In genomic region chr22:19432092-19432844, GRCh38 we compare ENCODE assay signal across 8 cellular contexts. TPM values are rescaled to one million over a fixed set of nuclear protein-coding genes. Genes with fewer than 3 reads are reported as not detected.
DNase-seq lines count a peak whose midpoint lies in the region; ATAC-seq, FAIRE-seq and TF ChIP-seq lines count a peak whose summit lies in the region.

MRPL40 (plus strand) TSS chr22:19432545; CDS start chr22:19432555, 10 bp downstream.

- H3K4me3 Mint-ChIP-seq in activated T-cell treated with anti-CD3 and anti-CD28 coated beads, Interleukin-2, amount 50 U/mL, for 72 hours: peak within 1 kb of the TSS; percentile 91 to 93
- H3K4me3 Mint-ChIP-seq in naive B cell: peak within 1 kb of the TSS; percentile 89 to 100 (median 94)
- peak within 1 kb of the TSS; percentile 96 for H3K4me3 Mint-ChIP-seq in stimulated activated memory B cell treated with anti-CD40 and anti-IgM and Interleukin-4, amounts not matched to agents 10 μg/mL and 1 μg/mL and 100 μg/mL, for 72 hours

- no peaks in the 10 kb centered on the region for H3K9me3 Mint-ChIP-seq in activated T-cell treated with anti-CD3 and anti-CD28 coated beads, Interleukin-2, amount 50 U/mL, for 72 hours
- H3K9me3 Mint-ChIP-seq in naive B cell: no peaks in the 10 kb centered on the region
- H3K9me3 Mint-ChIP-seq in stimulated activated memory B cell treated with anti-CD40 and anti-IgM and Interleukin-4, amounts not matched to agents 10 μg/mL and 1 μg/mL and 100 μg/mL, for 72 hours: no peaks in the 10 kb centered on the region

- intact Hi-C loops in esophagus squamous epithelium (cut with DNase I): no loop called here

- peaks cover 4 to 49% (median 19%) of the 10 kb centered on the region in 3 donors for H3K4me1 ChIP-seq in esophagus squamous epithelium

- peak within 1 kb of the TSS; percentile 96 to 99 (median 98) for H3K27ac ChIP-seq in esophagus squamous epithelium

- H3K9me3 ChIP-seq in esophagus squamous epithelium: no peaks in the 10 kb centered on the region

- peak; percentile 32 for DNase-seq in DMS79 (lab: John Stamatoyannopoulos, UW)
- DNase-seq in KBM-7: peak; percentile 93
- DNase-seq in RCC 7860 (ENCODE audit: low spot score): peak; percentile 83
- peak; percentile 94 to 95 for DNase-seq in activated T-cell treated with anti-CD3 and anti-CD28 coated beads, Interleukin-2, amount 50 U/mL, for 72 hours
- peak; percentile 75 for DNase-seq in esophagus squamous epithelium (lab: John Stamatoyannopoulos, UW)
- DNase-seq in naive B cell: peak; percentile 87

- H3K27me3 ChIP-seq in esophagus squamous epithelium: no peaks in the 10 kb centered on the region

- H3K36me3 Mint-ChIP-seq in activated T-cell treated with anti-CD3 and anti-CD28 coated beads, Interleukin-2, amount 50 U/mL, for 72 hours (ENCODE audit: insufficient read depth in 2 of 2): peaks cover 2 to 8% of the 10 kb centered on the region in 2 donors
- H3K36me3 Mint-ChIP-seq in naive B cell: no peaks in the 10 kb centered on the region
- H3K36me3 Mint-ChIP-seq in stimulated activated memory B cell treated with anti-CD40 and anti-IgM and Interleukin-4, amounts not matched to agents 10 μg/mL and 1 μg/mL and 100 μg/mL, for 72 hours: peaks cover 7% of the 10 kb centered on the region

- peak in 2 of 6 experiments; percentile 11 to 12 for TF ChIP-seq CTCF in esophagus squamous epithelium (IDR thresholded peaks at IDR 0.05)

- H3K27ac Mint-ChIP-seq in activated T-cell treated with anti-CD3 and anti-CD28 coated beads, Interleukin-2, amount 50 U/mL, for 72 hours: peak within 1 kb of the TSS; percentile 96
- peak within 1 kb of the TSS; percentile 92 to 98 (median 96) for H3K27ac Mint-ChIP-seq in naive B cell
- H3K27ac Mint-ChIP-seq in stimulated activated memory B cell treated with anti-CD40 and anti-IgM and Interleukin-4, amounts not matched to agents 10 μg/mL and 1 μg/mL and 100 μg/mL, for 72 hours: peak within 1 kb of the TSS; percentile 97

- 0% methylated on average over 11 to 27 of the region's 78 CpGs for WGBS in esophagus squamous epithelium, 2 donors

- TF ChIP-seq POLR2A in esophagus squamous epithelium (IDR thresholded peaks at IDR 0.05): peak in 3 of 4 donors; percentile 43 to 90 (median 85)

- peak within 1 kb of the TSS; percentile 66 to 90 (median 84) for H3K4me3 ChIP-seq in esophagus squamous epithelium

- in situ Hi-C loops in KBM-7 (cut with MboI; ENCODE audit: low pct_unique_long_range_greater_than_20kb, low sequenced_read_pairs): no loop called here

- no peak for FAIRE-seq in RCC 7860 (lab: Jason Lieb, UNC)

- peaks cover 56% of the 10 kb centered on the region for H3K4me1 Mint-ChIP-seq in activated T-cell treated with anti-CD3 and anti-CD28 coated beads, Interleukin-2, amount 50 U/mL, for 72 hours (ENCODE audit: low read depth)
- H3K4me1 Mint-ChIP-seq in naive B cell: peaks cover 29 to 70% (median 53%) of the 10 kb centered on the region in 3 donors
- peaks cover 65% of the 10 kb centered on the region for H3K4me1 Mint-ChIP-seq in stimulated activated memory B cell treated with anti-CD40 and anti-IgM and Interleukin-4, amounts not matched to agents 10 μg/mL and 1 μg/mL and 100 μg/mL, for 72 hours

- ATAC-seq in GM21717 (IDR thresholded peaks at IDR 0.05; ENCODE audit: unreplicated experiment): peak; percentile 65
- ATAC-seq in activated T-cell treated with anti-CD3 and anti-CD28 coated beads, Interleukin-2, amount 50 U/mL, for 72 hours (replicated peaks in 1 of 2): peak; percentile 89 to 92
- ATAC-seq in naive B cell (ENCODE audit: low read depth in 2 of 2): peak; percentile 82 to 83
- peak; percentile 97 for ATAC-seq in stimulated activated memory B cell treated with anti-CD40 and anti-IgM and Interleukin-4, amounts not matched to agents 10 μg/mL and 1 μg/mL and 100 μg/mL, for 72 hours

- no peaks in the 10 kb centered on the region for H3K27me3 Mint-ChIP-seq in activated T-cell treated with anti-CD3 and anti-CD28 coated beads, Interleukin-2, amount 50 U/mL, for 72 hours (ENCODE audit: low read depth)
- H3K27me3 Mint-ChIP-seq in naive B cell: no peaks in the 10 kb centered on the region
- no peaks in the 10 kb centered on the region for H3K27me3 Mint-ChIP-seq in stimulated activated memory B cell treated with anti-CD40 and anti-IgM and Interleukin-4, amounts not matched to agents 10 μg/mL and 1 μg/mL and 100 μg/mL, for 72 hours

- peaks cover 0 to 36% (median 4%) of the 10 kb centered on the region in 3 donors for H3K36me3 ChIP-seq in esophagus squamous epithelium

RNA-seq across cellular contexts. Expression of gene MRPL40, which starts in this region (rescaled TPM):
- 10 to 100 TPM; 27.1 to 27.2 TPM for total RNA-seq in activated T-cell treated with anti-CD3 and anti-CD28 coated beads, Interleukin-2, amount 50 U/mL, for 72 hours
- 10 to 100 TPM; 14.6 to 25.7 (median 17.5) TPM for total RNA-seq in esophagus squamous epithelium
- polyA plus RNA-seq in naive B cell (ENCODE audit: low read depth in 6 of 6): 10 to 100 TPM; 63.5 to 92.0 (median 77.7) TPM

Comparison
In these comparisons a context has a peak if more than half of its experiments do, and no peak if none do; other contexts are left out.
1. Peak in every context shown above with its lines: DNase-seq, ATAC-seq, H3K4me3 ChIP-seq and H3K27ac ChIP-seq.
2. DNase-seq: peak in every context shown above with its lines; median percentile 94 in activated T-cell treated with anti-CD3 and anti-CD28 coated beads, Interleukin-2, amount 50 U/mL, for 72 hours; 93 in KBM-7; 87 in naive B cell; 83 in RCC 7860; 75 in esophagus squamous epithelium; 32 in DMS79.